In the genomic region with DNA sequence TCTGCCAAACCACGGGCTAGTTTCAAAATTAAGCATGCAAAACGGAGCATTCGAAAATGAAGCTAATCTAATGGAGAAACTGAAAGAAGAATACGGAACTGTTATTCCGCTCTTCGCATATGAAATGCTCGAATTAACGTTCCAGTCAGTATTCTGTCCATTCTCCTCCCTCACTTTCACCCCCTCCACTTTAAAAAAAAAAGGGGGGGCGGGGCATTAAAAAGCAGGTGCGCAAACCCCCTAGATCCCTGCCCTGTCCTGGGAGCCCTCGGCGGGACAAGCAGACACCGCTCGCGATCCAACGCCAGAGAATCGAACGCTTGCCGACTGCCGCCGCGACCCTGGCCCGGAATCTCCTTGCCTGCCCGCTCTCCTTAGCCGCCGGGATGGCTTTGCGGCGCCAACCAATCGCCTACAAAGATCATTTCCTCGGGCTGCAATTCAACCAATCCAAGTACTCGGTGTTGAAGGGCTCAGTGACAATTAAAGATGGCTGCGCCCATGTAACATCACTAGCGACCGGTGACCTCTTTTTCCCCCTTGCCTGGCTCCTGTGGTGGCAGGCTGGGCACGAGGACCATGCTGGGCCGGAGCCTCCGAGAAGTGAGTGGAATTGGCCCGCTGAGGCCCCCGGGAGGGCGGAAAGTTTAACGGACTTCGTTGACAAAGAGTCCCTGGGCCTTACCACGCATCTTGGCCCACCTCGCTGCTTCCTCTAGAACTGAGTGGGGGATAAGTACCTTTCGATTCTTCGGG, we compare ENCODE assay signal across 1 cellular context.
A peak's percentile ranks its signal among the peaks of the same experiment; 100 is the strongest.
TF ChIP-seq lines count a peak whose summit lies in the region.

A gene with protein sequence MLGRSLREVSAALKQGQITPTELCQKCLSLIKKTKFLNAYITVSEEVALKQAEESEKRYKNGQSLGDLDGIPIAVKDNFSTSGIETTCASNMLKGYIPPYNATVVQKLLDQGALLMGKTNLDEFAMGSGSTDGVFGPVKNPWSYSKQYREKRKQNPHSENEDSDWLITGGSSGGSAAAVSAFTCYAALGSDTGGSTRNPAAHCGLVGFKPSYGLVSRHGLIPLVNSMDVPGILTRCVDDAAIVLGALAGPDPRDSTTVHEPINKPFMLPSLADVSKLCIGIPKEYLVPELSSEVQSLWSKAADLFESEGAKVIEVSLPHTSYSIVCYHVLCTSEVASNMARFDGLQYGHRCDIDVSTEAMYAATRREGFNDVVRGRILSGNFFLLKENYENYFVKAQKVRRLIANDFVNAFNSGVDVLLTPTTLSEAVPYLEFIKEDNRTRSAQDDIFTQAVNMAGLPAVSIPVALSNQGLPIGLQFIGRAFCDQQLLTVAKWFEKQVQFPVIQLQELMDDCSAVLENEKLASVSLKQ (plus strand): TSS at position 476 of the 756 bp plus-strand sequence. CDS start 104 bp downstream, at position 580.
A gene with protein sequence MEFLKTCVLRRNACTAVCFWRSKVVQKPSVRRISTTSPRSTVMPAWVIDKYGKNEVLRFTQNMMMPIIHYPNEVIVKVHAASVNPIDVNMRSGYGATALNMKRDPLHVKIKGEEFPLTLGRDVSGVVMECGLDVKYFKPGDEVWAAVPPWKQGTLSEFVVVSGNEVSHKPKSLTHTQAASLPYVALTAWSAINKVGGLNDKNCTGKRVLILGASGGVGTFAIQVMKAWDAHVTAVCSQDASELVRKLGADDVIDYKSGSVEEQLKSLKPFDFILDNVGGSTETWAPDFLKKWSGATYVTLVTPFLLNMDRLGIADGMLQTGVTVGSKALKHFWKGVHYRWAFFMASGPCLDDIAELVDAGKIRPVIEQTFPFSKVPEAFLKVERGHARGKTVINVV (minus strand): TSS at position 396 of the 756 bp plus-strand sequence. CDS start 477 bp downstream, outside the sequence.

TF ChIP-seq in HepG2, 621 proteins besides CTCF, POLR2A, EP300 and RAD21 (continued from another document and continues in another):
- TF ChIP-seq, protein P1, sequence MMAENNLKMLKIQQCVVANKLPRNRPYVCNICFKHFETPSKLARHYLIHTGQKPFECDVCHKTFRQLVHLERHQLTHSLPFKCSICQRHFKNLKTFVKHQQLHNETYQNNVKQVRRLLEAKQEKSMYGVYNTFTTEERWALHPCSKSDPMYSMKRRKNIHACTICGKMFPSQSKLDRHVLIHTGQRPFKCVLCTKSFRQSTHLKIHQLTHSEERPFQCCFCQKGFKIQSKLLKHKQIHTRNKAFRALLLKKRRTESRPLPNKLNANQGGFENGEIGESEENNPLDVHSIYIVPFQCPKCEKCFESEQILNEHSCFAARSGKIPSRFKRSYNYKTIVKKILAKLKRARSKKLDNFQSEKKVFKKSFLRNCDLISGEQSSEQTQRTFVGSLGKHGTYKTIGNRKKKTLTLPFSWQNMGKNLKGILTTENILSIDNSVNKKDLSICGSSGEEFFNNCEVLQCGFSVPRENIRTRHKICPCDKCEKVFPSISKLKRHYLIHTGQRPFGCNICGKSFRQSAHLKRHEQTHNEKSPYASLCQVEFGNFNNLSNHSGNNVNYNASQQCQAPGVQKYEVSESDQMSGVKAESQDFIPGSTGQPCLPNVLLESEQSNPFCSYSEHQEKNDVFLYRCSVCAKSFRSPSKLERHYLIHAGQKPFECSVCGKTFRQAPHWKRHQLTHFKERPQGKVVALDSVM (CRISPR knock-in tag; IDR thresholded peaks at IDR 0.05), result no peak
- TF ChIP-seq, protein P2, sequence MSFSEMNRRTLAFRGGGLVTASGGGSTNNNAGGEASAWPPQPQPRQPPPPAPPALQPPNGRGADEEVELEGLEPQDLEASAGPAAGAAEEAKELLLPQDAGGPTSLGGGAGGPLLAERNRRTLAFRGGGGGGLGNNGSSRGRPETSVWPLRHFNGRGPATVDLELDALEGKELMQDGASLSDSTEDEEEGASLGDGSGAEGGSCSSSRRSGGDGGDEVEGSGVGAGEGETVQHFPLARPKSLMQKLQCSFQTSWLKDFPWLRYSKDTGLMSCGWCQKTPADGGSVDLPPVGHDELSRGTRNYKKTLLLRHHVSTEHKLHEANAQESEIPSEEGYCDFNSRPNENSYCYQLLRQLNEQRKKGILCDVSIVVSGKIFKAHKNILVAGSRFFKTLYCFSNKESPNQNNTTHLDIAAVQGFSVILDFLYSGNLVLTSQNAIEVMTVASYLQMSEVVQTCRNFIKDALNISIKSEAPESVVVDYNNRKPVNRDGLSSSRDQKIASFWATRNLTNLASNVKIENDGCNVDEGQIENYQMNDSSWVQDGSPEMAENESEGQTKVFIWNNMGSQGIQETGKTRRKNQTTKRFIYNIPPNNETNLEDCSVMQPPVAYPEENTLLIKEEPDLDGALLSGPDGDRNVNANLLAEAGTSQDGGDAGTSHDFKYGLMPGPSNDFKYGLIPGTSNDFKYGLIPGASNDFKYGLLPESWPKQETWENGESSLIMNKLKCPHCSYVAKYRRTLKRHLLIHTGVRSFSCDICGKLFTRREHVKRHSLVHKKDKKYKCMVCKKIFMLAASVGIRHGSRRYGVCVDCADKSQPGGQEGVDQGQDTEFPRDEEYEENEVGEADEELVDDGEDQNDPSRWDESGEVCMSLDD (CRISPR knock-in tag; IDR thresholded peaks at IDR 0.05; ENCODE audit: borderline replicate concordance), result no peak
- TF ChIP-seq, protein P3, sequence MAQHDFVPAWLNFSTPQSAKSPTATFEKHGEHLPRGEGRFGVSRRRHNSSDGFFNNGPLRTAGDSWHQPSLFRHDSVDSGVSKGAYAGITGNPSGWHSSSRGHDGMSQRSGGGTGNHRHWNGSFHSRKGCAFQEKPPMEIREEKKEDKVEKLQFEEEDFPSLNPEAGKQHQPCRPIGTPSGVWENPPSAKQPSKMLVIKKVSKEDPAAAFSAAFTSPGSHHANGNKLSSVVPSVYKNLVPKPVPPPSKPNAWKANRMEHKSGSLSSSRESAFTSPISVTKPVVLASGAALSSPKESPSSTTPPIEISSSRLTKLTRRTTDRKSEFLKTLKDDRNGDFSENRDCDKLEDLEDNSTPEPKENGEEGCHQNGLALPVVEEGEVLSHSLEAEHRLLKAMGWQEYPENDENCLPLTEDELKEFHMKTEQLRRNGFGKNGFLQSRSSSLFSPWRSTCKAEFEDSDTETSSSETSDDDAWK (CRISPR knock-in tag; IDR thresholded peaks at IDR 0.05), result no peak
- TF ChIP-seq, protein P4, sequence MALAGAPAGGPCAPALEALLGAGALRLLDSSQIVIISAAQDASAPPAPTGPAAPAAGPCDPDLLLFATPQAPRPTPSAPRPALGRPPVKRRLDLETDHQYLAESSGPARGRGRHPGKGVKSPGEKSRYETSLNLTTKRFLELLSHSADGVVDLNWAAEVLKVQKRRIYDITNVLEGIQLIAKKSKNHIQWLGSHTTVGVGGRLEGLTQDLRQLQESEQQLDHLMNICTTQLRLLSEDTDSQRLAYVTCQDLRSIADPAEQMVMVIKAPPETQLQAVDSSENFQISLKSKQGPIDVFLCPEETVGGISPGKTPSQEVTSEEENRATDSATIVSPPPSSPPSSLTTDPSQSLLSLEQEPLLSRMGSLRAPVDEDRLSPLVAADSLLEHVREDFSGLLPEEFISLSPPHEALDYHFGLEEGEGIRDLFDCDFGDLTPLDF (CRISPR knock-in tag; IDR thresholded peaks at IDR 0.05), result no peak
- TF ChIP-seq MED8 (CRISPR knock-in tag; IDR thresholded peaks at IDR 0.05; ENCODE audit: insufficient replicate concordance), result no peak
- no peak for TF ChIP-seq NCOA1 (CRISPR knock-in tag; IDR thresholded peaks at IDR 0.05)
- TF ChIP-seq, protein P5, sequence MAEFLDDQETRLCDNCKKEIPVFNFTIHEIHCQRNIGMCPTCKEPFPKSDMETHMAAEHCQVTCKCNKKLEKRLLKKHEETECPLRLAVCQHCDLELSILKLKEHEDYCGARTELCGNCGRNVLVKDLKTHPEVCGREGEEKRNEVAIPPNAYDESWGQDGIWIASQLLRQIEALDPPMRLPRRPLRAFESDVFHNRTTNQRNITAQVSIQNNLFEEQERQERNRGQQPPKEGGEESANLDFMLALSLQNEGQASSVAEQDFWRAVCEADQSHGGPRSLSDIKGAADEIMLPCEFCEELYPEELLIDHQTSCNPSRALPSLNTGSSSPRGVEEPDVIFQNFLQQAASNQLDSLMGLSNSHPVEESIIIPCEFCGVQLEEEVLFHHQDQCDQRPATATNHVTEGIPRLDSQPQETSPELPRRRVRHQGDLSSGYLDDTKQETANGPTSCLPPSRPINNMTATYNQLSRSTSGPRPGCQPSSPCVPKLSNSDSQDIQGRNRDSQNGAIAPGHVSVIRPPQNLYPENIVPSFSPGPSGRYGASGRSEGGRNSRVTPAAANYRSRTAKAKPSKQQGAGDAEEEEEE (CRISPR knock-in tag; IDR thresholded peaks at IDR 0.05; ENCODE audit: borderline replicate concordance), result 0 out of 2 replicates have a peak, but pooled peaks have one; percentile 23
- TF ChIP-seq HOXA3 (CRISPR knock-in tag; IDR thresholded peaks at IDR 0.05), result peak; percentile 67
- TF ChIP-seq ZNF678 (CRISPR knock-in tag; IDR thresholded peaks at IDR 0.05), result no peak
- peak; percentile 75; the same call in 1 of the 2 replicates for TF ChIP-seq MAF1 (CRISPR knock-in tag; IDR thresholded peaks at IDR 0.05; ENCODE audit: borderline replicate concordance)
- TF ChIP-seq RBM39 (IDR thresholded peaks at IDR 0.05; ENCODE audit: low read depth, low read length, poor library complexity, severe bottlenecking), result no peak
- no peak for TF ChIP-seq SOX5 (CRISPR knock-in tag; IDR thresholded peaks at IDR 0.05; ENCODE audit: borderline replicate concordance)
- TF ChIP-seq ZNF891 (CRISPR knock-in tag; IDR thresholded peaks at IDR 0.05), result peak; percentile 72; the same call in 1 of the 2 replicates
- TF ChIP-seq ZNF552 (CRISPR knock-in tag; IDR thresholded peaks at IDR 0.05; ENCODE audit: borderline replicate concordance), result no peak
- TF ChIP-seq KLF16 (CRISPR knock-in tag; IDR thresholded peaks at IDR 0.05), result peak in 1 of 2 experiments; percentile 69; a peak in 2 of 4 replicates
- no peak for TF ChIP-seq CBX1 (IDR thresholded peaks at IDR 0.05; ENCODE audit: low read depth)
- TF ChIP-seq AHR (CRISPR knock-in tag; IDR thresholded peaks at IDR 0.05), result no peak
- no peak for TF ChIP-seq NR2F6 (IDR thresholded peaks at IDR 0.05)
- TF ChIP-seq NR2F6 (CRISPR knock-in tag; IDR thresholded peaks at IDR 0.05), result no peak
- TF ChIP-seq HNRNPK (IDR thresholded peaks at IDR 0.05; ENCODE audit: low read depth, low read length, poor library complexity, severe bottlenecking), result no peak
- TF ChIP-seq, protein P6, sequence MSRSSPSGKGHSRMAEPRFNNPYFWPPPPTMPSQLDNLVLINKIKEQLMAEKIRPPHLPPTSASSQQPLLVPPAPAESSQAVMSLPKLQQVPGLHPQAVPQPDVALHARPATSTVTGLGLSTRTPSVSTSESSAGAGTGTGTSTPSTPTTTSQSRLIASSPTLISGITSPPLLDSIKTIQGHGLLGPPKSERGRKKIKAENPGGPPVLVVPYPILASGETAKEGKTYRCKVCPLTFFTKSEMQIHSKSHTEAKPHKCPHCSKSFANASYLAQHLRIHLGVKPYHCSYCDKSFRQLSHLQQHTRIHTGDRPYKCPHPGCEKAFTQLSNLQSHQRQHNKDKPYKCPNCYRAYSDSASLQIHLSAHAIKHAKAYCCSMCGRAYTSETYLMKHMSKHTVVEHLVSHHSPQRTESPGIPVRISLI (CRISPR knock-in tag; IDR thresholded peaks at IDR 0.05; ENCODE audit: borderline replicate concordance), result peak; percentile 42; the same call in 1 of the 2 replicates
- TF ChIP-seq, protein P7, sequence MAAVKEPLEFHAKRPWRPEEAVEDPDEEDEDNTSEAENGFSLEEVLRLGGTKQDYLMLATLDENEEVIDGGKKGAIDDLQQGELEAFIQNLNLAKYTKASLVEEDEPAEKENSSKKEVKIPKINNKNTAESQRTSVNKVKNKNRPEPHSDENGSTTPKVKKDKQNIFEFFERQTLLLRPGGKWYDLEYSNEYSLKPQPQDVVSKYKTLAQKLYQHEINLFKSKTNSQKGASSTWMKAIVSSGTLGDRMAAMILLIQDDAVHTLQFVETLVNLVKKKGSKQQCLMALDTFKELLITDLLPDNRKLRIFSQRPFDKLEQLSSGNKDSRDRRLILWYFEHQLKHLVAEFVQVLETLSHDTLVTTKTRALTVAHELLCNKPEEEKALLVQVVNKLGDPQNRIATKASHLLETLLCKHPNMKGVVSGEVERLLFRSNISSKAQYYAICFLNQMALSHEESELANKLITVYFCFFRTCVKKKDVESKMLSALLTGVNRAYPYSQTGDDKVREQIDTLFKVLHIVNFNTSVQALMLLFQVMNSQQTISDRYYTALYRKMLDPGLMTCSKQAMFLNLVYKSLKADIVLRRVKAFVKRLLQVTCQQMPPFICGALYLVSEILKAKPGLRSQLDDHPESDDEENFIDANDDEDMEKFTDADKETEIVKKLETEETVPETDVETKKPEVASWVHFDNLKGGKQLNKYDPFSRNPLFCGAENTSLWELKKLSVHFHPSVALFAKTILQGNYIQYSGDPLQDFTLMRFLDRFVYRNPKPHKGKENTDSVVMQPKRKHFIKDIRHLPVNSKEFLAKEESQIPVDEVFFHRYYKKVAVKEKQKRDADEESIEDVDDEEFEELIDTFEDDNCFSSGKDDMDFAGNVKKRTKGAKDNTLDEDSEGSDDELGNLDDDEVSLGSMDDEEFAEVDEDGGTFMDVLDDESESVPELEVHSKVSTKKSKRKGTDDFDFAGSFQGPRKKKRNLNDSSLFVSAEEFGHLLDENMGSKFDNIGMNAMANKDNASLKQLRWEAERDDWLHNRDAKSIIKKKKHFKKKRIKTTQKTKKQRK (IDR thresholded peaks at IDR 0.05; ENCODE audit: low read length), result no peak
- TF ChIP-seq MZF1 (CRISPR knock-in tag; IDR thresholded peaks at IDR 0.05; ENCODE audit: borderline replicate concordance), result no peak
- TF ChIP-seq ZSCAN9 (CRISPR knock-in tag; IDR thresholded peaks at IDR 0.05; ENCODE audit: borderline replicate concordance), result no peak
- TF ChIP-seq, protein P8, sequence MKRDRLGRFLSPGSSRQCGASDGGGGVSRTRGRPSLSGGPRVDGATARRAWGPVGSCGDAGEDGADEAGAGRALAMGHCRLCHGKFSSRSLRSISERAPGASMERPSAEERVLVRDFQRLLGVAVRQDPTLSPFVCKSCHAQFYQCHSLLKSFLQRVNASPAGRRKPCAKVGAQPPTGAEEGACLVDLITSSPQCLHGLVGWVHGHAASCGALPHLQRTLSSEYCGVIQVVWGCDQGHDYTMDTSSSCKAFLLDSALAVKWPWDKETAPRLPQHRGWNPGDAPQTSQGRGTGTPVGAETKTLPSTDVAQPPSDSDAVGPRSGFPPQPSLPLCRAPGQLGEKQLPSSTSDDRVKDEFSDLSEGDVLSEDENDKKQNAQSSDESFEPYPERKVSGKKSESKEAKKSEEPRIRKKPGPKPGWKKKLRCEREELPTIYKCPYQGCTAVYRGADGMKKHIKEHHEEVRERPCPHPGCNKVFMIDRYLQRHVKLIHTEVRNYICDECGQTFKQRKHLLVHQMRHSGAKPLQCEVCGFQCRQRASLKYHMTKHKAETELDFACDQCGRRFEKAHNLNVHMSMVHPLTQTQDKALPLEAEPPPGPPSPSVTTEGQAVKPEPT (CRISPR knock-in tag; IDR thresholded peaks at IDR 0.05; ENCODE audit: low read depth), result 0 out of 2 replicates have a peak, but pooled peaks have one; percentile 36
- TF ChIP-seq HMGA1 (CRISPR knock-in tag; conservative IDR thresholded peaks at IDR 0.05), result no peak
- no peak for TF ChIP-seq ZNF776 (CRISPR knock-in tag; IDR thresholded peaks at IDR 0.05)
- TF ChIP-seq ZNF431 (CRISPR knock-in tag; IDR thresholded peaks at IDR 0.05; ENCODE audit: borderline replicate concordance, low read depth), result no peak
